Comparison of ENCODE assay signal across 1 cellular context in genomic region chr2:222477962-222478608, GRCh38.
TF ChIP-seq lines count a peak whose summit lies in the region.

No MANE protein-coding gene starts in this region.

TF ChIP-seq in HEK293, 187 proteins besides CTCF, POLR2A, EP300 and RAD21 (continued from another document):
- TF ChIP-seq PRDM10 (tag by site-specific recombination; IDR thresholded peaks at IDR 0.05) (peak; percentile 70), PATZ1 (tag by site-specific recombination; IDR thresholded peaks at IDR 0.05) (0 out of 2 replicates have a peak, but pooled peaks have one; percentile 38), GLIS2 (tag by site-specific recombination; IDR thresholded peaks at IDR 0.05) (no peak; the same call in 1 of the 2 replicates), REST (tag by site-specific recombination; IDR thresholded peaks at IDR 0.05) (no peak), ZFP3 (tag by site-specific recombination; IDR thresholded peaks at IDR 0.05; ENCODE audit: low read depth) (no peak), PRDM1 (tag by site-specific recombination; IDR thresholded peaks at IDR 0.05) (peak; percentile 58), ZNF560 (tag by site-specific recombination; IDR thresholded peaks at IDR 0.05; ENCODE audit: borderline replicate concordance) (no peak), ZNF133 (tag by site-specific recombination; IDR thresholded peaks at IDR 0.05) (no peak), BCL6B (tag by site-specific recombination; IDR thresholded peaks at IDR 0.05) (no peak), ZNF664 (tag by site-specific recombination; IDR thresholded peaks at IDR 0.05) (no peak), SP7 (tag by site-specific recombination; IDR thresholded peaks at IDR 0.05) (peak; percentile 95), ZNF114 (tag by site-specific recombination; IDR thresholded peaks at IDR 0.05) (no peak), ZNF585B (tag by site-specific recombination; IDR thresholded peaks at IDR 0.05) (no peak), KLF16 (tag by site-specific recombination; IDR thresholded peaks at IDR 0.05) (no peak), ZFP69B (tag by site-specific recombination; IDR thresholded peaks at IDR 0.05) (no peak), ZNF155 (tag by site-specific recombination; IDR thresholded peaks at IDR 0.05) (no peak), ZBTB8A (tag by site-specific recombination; IDR thresholded peaks at IDR 0.05) (no peak), ZNF701 (tag by site-specific recombination; IDR thresholded peaks at IDR 0.05) (no peak), ZNF18 (tag by site-specific recombination; IDR thresholded peaks at IDR 0.05) (no peak)
